In the genomic region with DNA sequence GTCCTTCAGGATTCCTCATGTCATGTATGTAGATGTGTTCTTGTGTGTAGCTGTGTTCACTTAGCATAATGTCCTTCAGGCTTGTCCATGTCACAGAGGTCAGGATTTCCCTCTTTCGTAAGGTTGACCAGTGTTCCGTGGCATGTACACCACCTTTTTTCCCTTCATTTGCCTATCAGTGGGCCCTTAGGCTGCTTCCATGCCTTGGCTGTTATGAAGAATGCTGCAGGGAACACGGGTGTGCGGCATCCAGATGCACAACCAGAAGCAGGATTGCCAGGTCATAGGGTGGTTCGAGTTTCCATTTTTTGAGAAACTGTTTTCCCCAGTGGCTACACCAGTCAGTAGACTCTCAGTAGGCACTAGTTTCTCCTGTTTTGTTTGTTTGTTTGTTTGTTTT, we compare ENCODE assay signal across 31 cellular contexts. TPM values are rescaled to one million over a fixed set of nuclear protein-coding genes. Genes with fewer than 3 reads are reported as not detected.
"Had no signal": no experiment of that assay in that cellular context is flagged by ENCODE, and none has a peak within 500 bp of the region (broad histone marks: within the 10 kb centered on the region; RNA-seq: fewer than 3 reads in every experiment).

No MANE protein-coding gene starts in this region.

- H3K4me3 Mint-ChIP-seq: dendritic cell treated with granulocyte-macrophage colony-stimulating factor and Interleukin-4, amounts not matched to agents 40 ng/mL and 50 ng/mL, for 4 days; effector memory CD8-positive, alpha-beta T cell; endodermal cell; immature natural killer cell; mesothelial cell of epicardium; naive B cell; naive thymus-derived CD8-positive, alpha-beta T cell had no signal

- H3K27ac Mint-ChIP-seq: dendritic cell treated with granulocyte-macrophage colony-stimulating factor and Interleukin-4, amounts not matched to agents 40 ng/mL and 50 ng/mL, for 4 days; effector memory CD8-positive, alpha-beta T cell; endodermal cell; immature natural killer cell; naive thymus-derived CD8-positive, alpha-beta T cell had no signal

- H3K9me3 Mint-ChIP-seq: dendritic cell treated with granulocyte-macrophage colony-stimulating factor and Interleukin-4, amounts not matched to agents 40 ng/mL and 50 ng/mL, for 4 days; effector memory CD8-positive, alpha-beta T cell; endodermal cell; immature natural killer cell; mesothelial cell of epicardium; naive thymus-derived CD8-positive, alpha-beta T cell had no signal

- H3K9me3 ChIP-seq: colonic mucosa, esophagus squamous epithelium, gastroesophageal sphincter, heart left ventricle, left lung, lower lobe of right lung, mucosa of descending colon had no signal

- DNase-seq: colonic mucosa; cortex of kidney; effector CD8-positive, alpha-beta T cell; effector memory CD8-positive, alpha-beta T cell; endodermal cell; erythroblast; esophagus squamous epithelium; foreskin fibroblast; foreskin melanocyte; heart left ventricle; hypothalamus; immature natural killer cell; islet precursor cell; left cardiac atrium; left lung; left ventricle myocardium superior; lower lobe of right lung; mesenchymal stem cell; mucosa of descending colon; naive B cell; naive thymus-derived CD8-positive, alpha-beta T cell had no signal

- H3K4me3 ChIP-seq: colonic mucosa, esophagus squamous epithelium, gastroesophageal sphincter, heart left ventricle, hepatocyte, left lung, lower lobe of right lung, mucosa of descending colon had no signal

- H3K36me3 Mint-ChIP-seq: immature natural killer cell; mesothelial cell of epicardium; naive B cell; naive thymus-derived CD8-positive, alpha-beta T cell had no signal

- H3K27me3 Mint-ChIP-seq: naive thymus-derived CD8-positive, alpha-beta T cell had no signal

- H3K27ac ChIP-seq: colonic mucosa, epithelial cell of prostate, esophagus squamous epithelium, gastroesophageal sphincter, heart left ventricle, hepatocyte, left lung, lower lobe of right lung had no signal

- FAIRE-seq: endometrium had no signal

- H3K4me1 Mint-ChIP-seq: immature natural killer cell, naive B cell had no signal

- ATAC-seq: effector memory CD8-positive, alpha-beta T cell; esophagus mucosa; gastroesophageal sphincter; heart left ventricle; left cardiac atrium; left ventricle myocardium superior; naive thymus-derived CD8-positive, alpha-beta T cell had no signal

- H3K79me2 ChIP-seq: hepatocyte had no signal

- H3K27me3 ChIP-seq: colonic mucosa, gastroesophageal sphincter, heart left ventricle, hepatocyte had no signal

- H2AFZ ChIP-seq: hepatocyte had no signal

- H3K4me1 ChIP-seq: colonic mucosa, esophagus squamous epithelium, gastroesophageal sphincter, left lung, lower lobe of right lung had no signal

- H3K36me3 ChIP-seq: colonic mucosa, esophagus squamous epithelium, gastroesophageal sphincter, heart left ventricle, left lung, lower lobe of right lung had no signal

- H3K4me2 ChIP-seq: hepatocyte had no signal

RNA-seq across cellular contexts. Expression of a gene that starts 29.2 kb away (rescaled TPM):
- total RNA-seq: dermis microvascular lymphatic vessel endothelial cell; esophagus squamous epithelium; lung microvascular endothelial cell; myocyte; naive thymus-derived CD8-positive, alpha-beta T cell had no signal
- polyA plus RNA-seq: immature natural killer cell; naive thymus-derived CD8-positive, alpha-beta T cell had no signal
